ENCODE assay signal across 1 cellular context in genomic region chr10:92405006-92405924, GRCh38.
TF ChIP-seq lines count a peak whose summit lies in the region.

No MANE protein-coding gene starts in this region.

TF ChIP-seq in GM12878, 131 proteins besides CTCF, POLR2A, EP300 and RAD21 (continued from another document):
- TF ChIP-seq RELB (IDR thresholded peaks at IDR 0.05; ENCODE audit: low read depth) (no peak), MEF2B (IDR thresholded peaks at IDR 0.05; ENCODE audit: partially characterized antibody, poor library complexity, severe bottlenecking) (peak; percentile 48), ZNF217 (IDR thresholded peaks at IDR 0.05) (no peak), BCL3 (IDR thresholded peaks at IDR 0.05; ENCODE audit: borderline replicate concordance, insufficient read depth, low read depth, low read length, poor library complexity, severe bottlenecking) (no peak), CHD2 (IDR thresholded peaks at IDR 0.05; ENCODE audit: borderline replicate concordance, low read depth, low read length) (no peak)
